In genomic region chr1:200380589-200381021, GRCh38 we compare ENCODE assay signal across 1 cellular context.
TF ChIP-seq lines count a peak whose summit lies in the region.

No MANE protein-coding gene starts in this region.

TF ChIP-seq in HepG2, 621 proteins besides CTCF, POLR2A, EP300 and RAD21 (continued from another document and continues in another):
- TF ChIP-seq ZNF704 (CRISPR knock-in tag; IDR thresholded peaks at IDR 0.05; ENCODE audit: borderline replicate concordance) (no peak), FOXM1 (CRISPR knock-in tag; IDR thresholded peaks at IDR 0.05) (no peak), MIER2 (CRISPR knock-in tag; IDR thresholded peaks at IDR 0.05) (no peak), SNAPC2 (CRISPR knock-in tag; IDR thresholded peaks at IDR 0.05) (no peak), MLLT10 (CRISPR knock-in tag; IDR thresholded peaks at IDR 0.05) (no peak), YEATS2 (CRISPR knock-in tag; IDR thresholded peaks at IDR 0.05; ENCODE audit: borderline replicate concordance) (no peak), MTA3 (CRISPR knock-in tag; IDR thresholded peaks at IDR 0.05) (no peak), NR2F1 (CRISPR knock-in tag; IDR thresholded peaks at IDR 0.05) (no peak), RNF2 (conservative IDR thresholded peaks at IDR 0.05; ENCODE audit: low read depth) (no peak), STAG1 (CRISPR knock-in tag; IDR thresholded peaks at IDR 0.05) (no peak), ZFP36L2 (CRISPR knock-in tag; IDR thresholded peaks at IDR 0.05) (no peak), ZNF460 (CRISPR knock-in tag; IDR thresholded peaks at IDR 0.05; ENCODE audit: borderline replicate concordance) (no peak), MEF2D (CRISPR knock-in tag; IDR thresholded peaks at IDR 0.05) (0 out of 2 replicates have a peak, but pooled peaks have one; percentile 41), RNF219 (CRISPR knock-in tag; IDR thresholded peaks at IDR 0.05) (no peak), THAP7 (CRISPR knock-in tag; IDR thresholded peaks at IDR 0.05) (no peak), ZNF24 (IDR thresholded peaks at IDR 0.05) (no peak), ZNF770 (CRISPR knock-in tag; IDR thresholded peaks at IDR 0.05) (no peak), TIGD3 (CRISPR knock-in tag; IDR thresholded peaks at IDR 0.05; ENCODE audit: borderline replicate concordance) (no peak), FOXJ3 (CRISPR knock-in tag; IDR thresholded peaks at IDR 0.05; ENCODE audit: borderline replicate concordance) (peak; percentile 70; the same call in 1 of the 2 replicates), ZNF781 (CRISPR knock-in tag; IDR thresholded peaks at IDR 0.05; ENCODE audit: borderline replicate concordance, not compliant biosample characterization) (no peak), ZNF33A (CRISPR knock-in tag; IDR thresholded peaks at IDR 0.05; ENCODE audit: borderline replicate concordance) (no peak), HOXA7 (CRISPR knock-in tag; IDR thresholded peaks at IDR 0.05) (no peak), SATB2 (CRISPR knock-in tag; IDR thresholded peaks at IDR 0.05) (no peak), PRDM15 (CRISPR knock-in tag; IDR thresholded peaks at IDR 0.05) (no peak), ZGPAT (CRISPR knock-in tag; IDR thresholded peaks at IDR 0.05) (peak; percentile 48; the same call in 1 of the 2 replicates), HOXA3 (CRISPR knock-in tag; IDR thresholded peaks at IDR 0.05) (no peak), RXRA (CRISPR knock-in tag; IDR thresholded peaks at IDR 0.05) (no peak), ZBTB46 (CRISPR knock-in tag; IDR thresholded peaks at IDR 0.05; ENCODE audit: borderline replicate concordance) (no peak), ZNF839 (CRISPR knock-in tag; IDR thresholded peaks at IDR 0.05; ENCODE audit: borderline replicate concordance) (no peak), ZNF496 (CRISPR knock-in tag; IDR thresholded peaks at IDR 0.05; ENCODE audit: insufficient replicate concordance) (no peak), ZSCAN31 (CRISPR knock-in tag; IDR thresholded peaks at IDR 0.05; ENCODE audit: low read depth) (no peak), RARG (CRISPR knock-in tag; IDR thresholded peaks at IDR 0.05; ENCODE audit: low read depth) (no peak), ARNTL (CRISPR knock-in tag; IDR thresholded peaks at IDR 0.05) (no peak), CHD2 (IDR thresholded peaks at IDR 0.05; ENCODE audit: low read depth, low read length) (no peak), ZNF776 (CRISPR knock-in tag; IDR thresholded peaks at IDR 0.05) (no peak), PLSCR1 (CRISPR knock-in tag; IDR thresholded peaks at IDR 0.05; ENCODE audit: borderline replicate concordance) (no peak), NFIC (IDR thresholded peaks at IDR 0.05; ENCODE audit: low read length) (peak; percentile 65; the same call in 1 of the 2 replicates), ZNF441 (CRISPR knock-in tag; IDR thresholded peaks at IDR 0.05; ENCODE audit: borderline replicate concordance) (no peak), TEF (CRISPR knock-in tag; IDR thresholded peaks at IDR 0.05) (no peak), ZNF282 (IDR thresholded peaks at IDR 0.05; ENCODE audit: partially characterized antibody) (no peak)
